ENCODE assay signal across 8 cellular contexts in genomic region chr6:26055670-26056582, GRCh38. TPM values are rescaled to one million over a fixed set of nuclear protein-coding genes. Genes with fewer than 3 reads are reported as not detected.
DNase-seq lines count a peak whose midpoint lies in the region; ATAC-seq and TF ChIP-seq lines count a peak whose summit lies in the region.

No MANE protein-coding gene starts in this region.

- H3K4me1 ChIP-seq in IMR-90 (ENCODE audit: control insufficient read depth, insufficient read depth, low read length) = peaks cover 2% of the 10 kb centered on the region; the same call in 1 of the 2 replicates
- peaks cover 9% of the 10 kb centered on the region for H3K4me1 ChIP-seq in muscle layer of colon (ENCODE audit: insufficient read depth, low read length)

- H4K20me1 ChIP-seq in IMR-90 (ENCODE audit: insufficient read depth, low read length) = no peaks in the 10 kb centered on the region

- peak overlapping the region; percentile 90 for H3K4ac ChIP-seq in IMR-90 (ENCODE audit: low read depth, low read length)

- peak overlapping the region; percentile 58 to 90; a peak in 2 of 4 replicates for H4K8ac ChIP-seq in IMR-90 (ENCODE audit: low read depth in 2 of 2, low read length in 2 of 2)

- H3K4me2 ChIP-seq in IMR-90 (ENCODE audit: low read depth, low read length) = peak overlapping the region; percentile 90

- peak overlapping the region; percentile 98 for H3K56ac ChIP-seq in IMR-90 (ENCODE audit: extremely low read depth, insufficient read depth, low read length)

- ATAC-seq in GM21619 (IDR thresholded peaks at IDR 0.05; ENCODE audit: unreplicated experiment) (peak; percentile 54), IMR-90 (ENCODE audit: low read depth) (peak; percentile 83), esophagus mucosa (peak; percentile 91)

- in situ Hi-C loops in IMR-90 (cut with MboI; ENCODE audit: low sequenced_read_pairs) = no loop called here

- H2AFZ ChIP-seq in IMR-90 (replicated peaks; ENCODE audit: low read length, poor library complexity) = peak overlapping the region; percentile 81

- no peaks in the 10 kb centered on the region for H3K9me1 ChIP-seq in IMR-90 (ENCODE audit: insufficient read depth, low read length)

- H3K36me3 ChIP-seq in IMR-90 (ENCODE audit: control insufficient read depth, insufficient read depth, low read length) (no peaks in the 10 kb centered on the region), muscle layer of colon (ENCODE audit: insufficient read depth, low read length) (no peaks in the 10 kb centered on the region)

- WGBS in IMR-90 (ENCODE audit: extremely low coverage in 2 of 2, insufficient read length in 1 of 2), 2 experiments = 0% methylated on average over 18 of the region's 51 CpGs; no CpG with 5 or more reads in 1 of the 2 experiments

- peak overlapping the region; percentile 90 for H3K27ac ChIP-seq in IMR-90 (ENCODE audit: insufficient read depth, low read length)
- H3K27ac ChIP-seq in muscle layer of colon (ENCODE audit: low read depth, low read length) = peak overlapping the region; percentile 94

- H4K5ac ChIP-seq in IMR-90 (ENCODE audit: low read depth, low read length) = no peak overlapping the region

- DNase-seq in DMS153 treated with DMSO at 0.1 percent for 48 hours (lab: John Stamatoyannopoulos, UW; ENCODE audit: unreplicated experiment) (peak; percentile 80), IMR-90 (peak; percentile 85), OCI-M2 (lab: John Stamatoyannopoulos, UW; ENCODE audit: unreplicated experiment) (peak; percentile 87)
- peak; percentile 95 to 96 for DNase-seq in activated T-cell treated with anti-CD3 and anti-CD28 coated beads, Interleukin-2, amount 50 U/mL, for 48 hours
- DNase-seq in stimulated activated CD8-positive, alpha-beta memory T cell treated with anti-CD3 and anti-CD28 coated beads, Interleukin-7, amount 100 ng/mL, for 4 hours (ENCODE audit: low read depth in 2 of 2) = peak; percentile 55 to 72

- peak overlapping the region; percentile 88 for H2BK5ac ChIP-seq in IMR-90 (ENCODE audit: low read depth, low read length, poor library complexity, severe bottlenecking)

- no peak overlapping the region for H2AK5ac ChIP-seq in IMR-90 (ENCODE audit: low read depth, low read length)

- H3K9me3 ChIP-seq in IMR-90 (ENCODE audit: control insufficient read depth, insufficient read depth, low read length) (no peaks in the 10 kb centered on the region), muscle layer of colon (ENCODE audit: low read length) (no peaks in the 10 kb centered on the region)

- H3K18ac ChIP-seq in IMR-90 (ENCODE audit: low read depth, low read length) = peak overlapping the region; percentile 35; the same call in 1 of the 2 replicates

- peak overlapping the region; percentile 91 for H3K23ac ChIP-seq in IMR-90 (ENCODE audit: low read depth, low read length)

- H3K79me1 ChIP-seq in IMR-90 (ENCODE audit: low read depth in 1 of 2, low read length in 2 of 2) = peaks cover 0 to 3% of the 10 kb centered on the region in 2 experiments; a peak in 1 of 4 replicates

- no peak for TF ChIP-seq CTCF in IMR-90 (conservative IDR thresholded peaks at IDR 0.05; ENCODE audit: low read depth, low read length)

- H3K27me3 ChIP-seq in IMR-90 (ENCODE audit: control insufficient read depth, insufficient read depth, low read length) = no peaks in the 10 kb centered on the region
- H3K27me3 ChIP-seq in muscle layer of colon (ENCODE audit: control insufficient read depth in 1 of 2, insufficient read depth in 2 of 2, low read length in 2 of 2) = no peaks in the 10 kb centered on the region

- TF ChIP-seq RAD21 in IMR-90 (IDR thresholded peaks at IDR 0.05; ENCODE audit: low read length) = no peak

- dilution Hi-C loops in IMR-90 (cut with HindIII; ENCODE audit: low sequenced_read_pairs, unreplicated experiment) = no loop called here

- CTCF ChIA-PET in IMR-90 (lab: Yijun Ruan, JAX) = interaction anchor here (0.6 to 1.4 kb wide), 2 partner anchors 31 to 123 kb away, joined by 3 read pairs; partner anchors contain the start of gene HFE

- H3K9ac ChIP-seq in IMR-90 (ENCODE audit: low read depth, low read length) = peak overlapping the region; percentile 90
- peak overlapping the region; percentile 59 for H3K9ac ChIP-seq in muscle layer of colon (ENCODE audit: low read length)

- intact Hi-C loops in IMR-90 (cut with micrococcal nuclease) = loop anchor here (1.0 to 2.0 kb wide), 2 partner anchors 23 to 67 kb away; a partner anchor contains a TSS

- peak overlapping the region; percentile 89 for H3K14ac ChIP-seq in IMR-90 (replicated peaks; ENCODE audit: low read depth, low read length)

- TSS peak; percentile 99 for BruUV-seq in IMR-90 (replicated peaks; lab: Mats Ljungman, UMichigan)

- peak overlapping the region; percentile 47 for H4K91ac ChIP-seq in IMR-90 (ENCODE audit: insufficient read depth, low read depth, low read length)

- no peak overlapping the region for H2BK15ac ChIP-seq in IMR-90 (ENCODE audit: low read depth, low read length)

- H2AK9ac ChIP-seq in IMR-90 (replicated peaks; ENCODE audit: low read depth, low read length, poor library complexity) = peak overlapping the region; percentile 86

- TF ChIP-seq POLR2A in IMR-90 (IDR thresholded peaks at IDR 0.05; ENCODE audit: low read depth, low read length) = peak; percentile 98

- no peak overlapping the region for H2BK20ac ChIP-seq in IMR-90 (ENCODE audit: low read depth, low read length)

- H2BK120ac ChIP-seq in IMR-90 (ENCODE audit: low read depth, low read length) = peak overlapping the region; percentile 92; the same call in 1 of the 2 replicates

- POLR2A ChIA-PET in IMR-90 (lab: Charles Lee; ENCODE audit: unreplicated experiment) = interaction anchor here (0.5 to 1.9 kb wide), 4 partner anchors 10 to 143 kb away, joined by 3 to 12 read pairs (median 6); a partner anchor contains a TSS

- H3K4me3 ChIP-seq in IMR-90 (ENCODE audit: insufficient read depth, low read depth, low read length) = peak overlapping the region; percentile 77
- peak overlapping the region; percentile 46 to 78 for H3K4me3 ChIP-seq in muscle layer of colon (ENCODE audit: low read depth in 1 of 2, low read length in 2 of 2)

TF ChIP-seq in IMR-90, 13 proteins besides CTCF, POLR2A, EP300 and RAD21:
- no peak for TF ChIP-seq NFE2L2 (IDR thresholded peaks at IDR 0.05; ENCODE audit: low read depth, low read length)
- TF ChIP-seq CEBPB (IDR thresholded peaks at IDR 0.05; ENCODE audit: low read depth, low read length) = no peak
- TF ChIP-seq RCOR1 (IDR thresholded peaks at IDR 0.05; ENCODE audit: insufficient replicate concordance, low read length) = no peak
- peak; percentile 55 for TF ChIP-seq CHD1 (IDR thresholded peaks at IDR 0.05; ENCODE audit: low read depth, low read length)
- TF ChIP-seq USF2 (IDR thresholded peaks at IDR 0.05; ENCODE audit: low read depth, low read length) = no peak
- no peak; the same call in 1 of the 2 replicates for TF ChIP-seq MAZ (IDR thresholded peaks at IDR 0.05; ENCODE audit: borderline replicate concordance, low read depth, low read length)

RNA-seq across cellular contexts. Expression of gene HFE, which starts 31.3 kb away (rescaled TPM):
- total RNA-seq in IMR-90 (2012; rRNA removed) (13.6 and 14.9 TPM in 2 replicates), esophagus mucosa (4.7 TPM)
- polyA plus RNA-seq in IMR-90 (2012; rRNA removed) = 11.7 and 15.7 TPM in 2 replicates
- 9.0 and 14.0 TPM in 2 replicates for polyA plus RNA-seq in IMR-90 (2012; cell fraction: cytosol; rRNA removed)
- polyA plus RNA-seq in IMR-90 (2012; cell fraction: nucleus; rRNA removed; ENCODE audit: low replicate concordance) = 8.4 and 16.6 TPM in 2 replicates

Comparison
In these comparisons a context has a peak if more than half of its experiments do, and no peak if none do; other contexts are left out.
1. Peak in every context shown above with its lines: DNase-seq, ATAC-seq, H3K4me3 ChIP-seq and H3K27ac ChIP-seq.